In genomic region chr17:19669680-19670079, GRCh38 we compare ENCODE assay signal across 1 cellular context.
A peak's percentile ranks its signal among the peaks of the same experiment; 100 is the strongest.
TF ChIP-seq lines count a peak whose summit lies in the region.

No MANE protein-coding gene starts in this region.

TF ChIP-seq in HepG2, 621 proteins besides CTCF, POLR2A, EP300 and RAD21 (continued from another document):
- peak; percentile 36; the same call in 1 of the 2 replicates for TF ChIP-seq ZNF770 (CRISPR knock-in tag; IDR thresholded peaks at IDR 0.05)
TF ChIP-seq in HepG2: peak in this region for 4; not testable (repeated sequence) for 617.
